11 cellular contexts compared by ENCODE assay signal in the genomic region with DNA sequence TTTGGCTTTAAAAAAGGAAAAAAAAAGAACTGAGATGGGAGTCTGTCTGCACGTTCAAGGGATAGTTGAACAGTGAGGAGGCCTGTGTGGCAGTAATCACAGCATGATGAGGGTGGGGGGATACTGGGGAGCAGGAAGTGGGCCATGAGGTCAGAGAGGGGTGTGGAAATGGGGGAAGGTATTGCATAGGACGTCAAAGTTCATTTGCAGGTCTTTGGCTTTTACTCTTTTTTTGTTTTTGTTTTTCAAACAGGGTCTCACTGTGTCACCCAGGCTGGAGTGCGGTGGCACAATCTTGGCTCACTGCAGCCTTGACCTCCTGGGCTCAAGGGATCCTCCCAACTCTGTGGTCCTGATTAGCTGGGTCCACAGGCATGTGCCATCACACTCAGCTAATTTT.
"Had no signal": no experiment of that assay in that cellular context is flagged by ENCODE, and none has a peak within 500 bp of the region (broad histone marks: within the 10 kb centered on the region; RNA-seq: fewer than 3 reads in every experiment).

No MANE protein-coding gene starts in this region.

- H3K27ac Mint-ChIP-seq: activated B cell treated with CpG ODN at 0.5 μM for 24 hours, memory B cell had no signal

- H3K27ac ChIP-seq: coronary artery, heart right ventricle, left ventricle myocardium inferior had no signal

- H3K4me1 ChIP-seq: heart right ventricle, left ventricle myocardium inferior had no signal

- ATAC-seq: heart right ventricle had no signal

- H3K9me3 Mint-ChIP-seq: memory B cell, neural crest cell had no signal

- H3K4me1 Mint-ChIP-seq: activated B cell treated with CpG ODN at 0.5 μM for 24 hours, neural crest cell had no signal

- H3K4me3 ChIP-seq: coronary artery, heart right ventricle, left ventricle myocardium inferior had no signal

- DNase-seq: activated B cell treated with CpG ODN at 0.5 μM for 24 hours; activated CD4-positive, alpha-beta T cell treated with anti-CD3 and anti-CD28 coated beads, Interleukin-2, amount 50 U/mL, for 4 hours; effector CD4-positive, alpha-beta T cell; heart right ventricle; kidney; left ventricle myocardium inferior; stimulated activated CD4-positive, alpha-beta T cell treated with anti-CD3 and anti-CD28 coated beads, Interleukin-15, amount 100 ng/mL, for 24 hours; stimulated activated CD4-positive, alpha-beta T cell treated with anti-CD3 and anti-CD28 coated beads, Interleukin-4, amount 100 ng/mL, for 24 hours had no signal

- H3K27me3 ChIP-seq: heart right ventricle had no signal

- H3K27me3 Mint-ChIP-seq: activated B cell treated with CpG ODN at 0.5 μM for 24 hours, memory B cell had no signal

- H3K4me3 Mint-ChIP-seq: activated B cell treated with CpG ODN at 0.5 μM for 24 hours, memory B cell, neural crest cell had no signal
